ENCODE assay signal across 8 cellular contexts in genomic region chr9:129111143-129111761, GRCh38.
A peak's percentile ranks its signal among the peaks of the same experiment; 100 is the strongest.
DNase-seq lines count a peak whose midpoint lies in the region; ATAC-seq lines count a peak whose summit lies in the region.

Gene PTPA, plus strand, starts transcription at chr9:129111415. Its CDS starts 186 bp downstream, at chr9:129111601.

- ATAC-seq in GM21381 (IDR thresholded peaks at IDR 0.05; ENCODE audit: unreplicated experiment) = peak; percentile 82

- peak within 1 kb of the TSS; percentile 90 for H3K27ac ChIP-seq in HUES6 (ENCODE audit: low read depth, low read length)
- H3K27ac ChIP-seq in epithelial cell of prostate = peak within 1 kb of the TSS; percentile 82
- peak within 1 kb of the TSS; percentile 97 to 100 for H3K27ac ChIP-seq in mucosa of rectum (ENCODE audit: low read depth in 2 of 2, low read length in 2 of 2)

- H3K36me3 ChIP-seq in HUES6 (ENCODE audit: control insufficient read depth, insufficient read depth, low read length) = no peaks in the 10 kb centered on the region
- peaks cover 4 to 6% of the 10 kb centered on the region in 2 donors for H3K36me3 ChIP-seq in mucosa of rectum (ENCODE audit: control insufficient read depth in 2 of 2, insufficient read depth in 2 of 2, low read length in 2 of 2)

- H3K4me3 ChIP-seq in HUES6 (ENCODE audit: low read depth, low read length) = peak within 1 kb of the TSS; percentile 87
- peak within 1 kb of the TSS; percentile 78 to 98 for H3K4me3 ChIP-seq in mucosa of rectum (ENCODE audit: low read length in 2 of 2)

- H3K9ac ChIP-seq in HUES6 (ENCODE audit: low read length) (peak within 1 kb of the TSS; percentile 92), mucosa of rectum (ENCODE audit: low read depth in 1 of 2, low read length in 2 of 2) (peak within 1 kb of the TSS; percentile 82 to 94)

- peaks cover 17% of the 10 kb centered on the region for H3K27me3 ChIP-seq in HUES6 (ENCODE audit: control insufficient read depth, insufficient read depth, low read length)
- no peaks in the 10 kb centered on the region for H3K27me3 ChIP-seq in mucosa of rectum (ENCODE audit: control insufficient read depth in 2 of 2, insufficient read depth in 2 of 2, low read length in 2 of 2)

- DNase-seq in COLO829 (ENCODE audit: low spot score) = peak; percentile 97
- DNase-seq in OCI-M1 (lab: John Stamatoyannopoulos, UW) = peak; percentile 93
- peak; percentile 70 for DNase-seq in activated T-cell treated with anti-CD3 and anti-CD28 coated beads for 4 hours
- DNase-seq in epithelial cell of prostate (ENCODE audit: low read depth, low spot score) = peak; percentile 16
- DNase-seq in stimulated activated CD8-positive, alpha-beta memory T cell treated with anti-CD3 and anti-CD28 coated beads, Interleukin-7, amount 100 ng/mL, for 1 hour (ENCODE audit: low read depth in 2 of 2) = peak; percentile 67 to 69

- H3K4me1 ChIP-seq in HUES6 (ENCODE audit: control insufficient read depth, insufficient read depth, low read length) = peaks cover 8% of the 10 kb centered on the region; the same call in 1 of the 2 replicates
- H3K4me1 ChIP-seq in mucosa of rectum (ENCODE audit: control insufficient read depth in 2 of 2, insufficient read depth in 2 of 2, low read length in 2 of 2) = peaks cover 21 to 29% of the 10 kb centered on the region in 2 donors

- no peaks in the 10 kb centered on the region for H3K9me3 ChIP-seq in HUES6 (ENCODE audit: control insufficient read depth, insufficient read depth, low read depth, low read length)
- H3K9me3 ChIP-seq in mucosa of rectum (ENCODE audit: control insufficient read depth in 2 of 2, low read length in 2 of 2) = no peaks in the 10 kb centered on the region

Comparison
In these comparisons a context has a peak if more than half of its experiments do, and no peak if none do; other contexts are left out.
1. Peak in every context shown above with its lines: DNase-seq, ATAC-seq, H3K4me3 ChIP-seq and H3K27ac ChIP-seq.
2. DNase-seq: peak in every context shown above with its lines; median percentile 97 in COLO829; 93 in OCI-M1; 70 in activated T-cell treated with anti-CD3 and anti-CD28 coated beads for 4 hours; 68 in stimulated activated CD8-positive, alpha-beta memory T cell treated with anti-CD3 and anti-CD28 coated beads, Interleukin-7, amount 100 ng/mL, for 1 hour; 16 in epithelial cell of prostate.